Comparison of ENCODE assay signal across 1 cellular context in the genomic region with DNA sequence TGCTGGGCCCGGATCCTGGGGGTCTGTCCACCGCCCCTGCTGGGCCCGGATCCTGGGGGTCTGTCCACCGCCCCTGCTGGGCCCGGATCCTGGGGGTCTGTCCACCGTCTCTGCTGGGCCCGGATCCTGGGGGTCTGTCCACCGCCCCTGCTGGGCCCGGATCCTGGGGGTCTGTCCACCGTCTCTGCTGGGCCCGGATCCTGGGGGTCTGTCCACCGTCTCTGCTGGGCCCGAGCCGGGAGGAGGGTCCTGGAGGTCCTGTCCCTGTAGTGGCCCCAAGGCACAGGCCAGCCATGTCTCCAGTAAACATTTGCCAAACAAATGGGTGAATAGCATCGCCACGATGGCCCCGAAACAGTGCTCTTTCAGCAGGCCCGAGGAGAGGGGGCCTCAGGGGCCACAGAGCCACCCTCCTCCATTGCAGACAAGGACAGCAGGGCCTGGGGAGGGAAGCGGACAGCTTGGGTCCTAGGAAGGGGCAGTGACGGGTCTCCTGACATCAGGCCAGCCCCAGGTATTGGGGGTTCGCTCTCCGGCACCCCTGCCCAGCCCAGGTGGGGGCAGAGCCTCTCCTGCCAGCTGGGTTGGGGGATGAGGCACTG.
A peak's percentile ranks its signal among the peaks of the same experiment; 100 is the strongest.
TF ChIP-seq lines count a peak whose summit lies in the region.

No MANE protein-coding gene starts in this region.

TF ChIP-seq in HepG2, 621 proteins besides CTCF, POLR2A, EP300 and RAD21:
- TF ChIP-seq GZF1 (CRISPR knock-in tag; IDR thresholded peaks at IDR 0.05): 0 out of 2 replicates have a peak, but pooled peaks have one; percentile 32
